35 cellular contexts compared by ENCODE assay signal in genomic region chr20:31452575-31452974, GRCh38. TPM values are rescaled to one million over a fixed set of nuclear protein-coding genes. Genes with fewer than 3 reads are reported as not detected.
"Had no signal": no experiment of that assay in that cellular context is flagged by ENCODE, and none has a peak within 500 bp of the region (broad histone marks: within the 10 kb centered on the region; RNA-seq: fewer than 3 reads in every experiment).

No MANE protein-coding gene starts in this region.

- DNase-seq: activated B cell treated with CpG ODN at 0.5 μM for 24 hours; activated CD4-positive, alpha-beta T cell treated with anti-CD3 and anti-CD28 coated beads, Interleukin-2, amount 50 U/mL, for 1 hour; activated CD8-positive, alpha-beta memory T cell treated with anti-CD3 and anti-CD28 coated beads, Interleukin-2, amount 10 ng/mL, durations not matched to agents 7 days and 5 days; activated CD8-positive, alpha-beta T cell treated with anti-CD3 and anti-CD28 coated beads for 36 hours; activated effector memory CD4-positive, alpha-beta T cell treated with Interleukin-2 at 50 U/mL for 16 hours; activated naive CD4-positive, alpha-beta T cell treated with anti-CD3 and anti-CD28 coated beads for 36 hours; activated naive CD8-positive, alpha-beta T cell treated with anti-CD3 and anti-CD28 coated beads for 36 hours; activated T-cell treated with anti-CD3 and anti-CD28 coated beads, Interleukin-2, amount 50 U/mL, for 72 hours; central memory CD4-positive, alpha-beta T cell; effector memory CD4-positive, alpha-beta T cell; heart left ventricle; hypothalamus; midbrain; natural killer cell; occipital lobe; stimulated activated CD4-positive, alpha-beta T cell treated with anti-CD3 and anti-CD28 coated beads, Interleukin-15, amount 100 ng/mL, for 24 hours; stimulated activated CD4-positive, alpha-beta T cell treated with anti-CD3 and anti-CD28 coated beads, Interleukin-2, amount 100 ng/mL, for 24 hours; stimulated activated naive B cell treated with anti-CD40 and anti-IgM and Interleukin-4, amounts not matched to agents 10 μg/mL and 1 μg/mL and 100 μg/mL, for 72 hours; stomach; T-cell; transverse colon had no signal

- H3K4me1 Mint-ChIP-seq: activated B cell treated with CpG ODN at 0.5 μM for 24 hours; activated CD8-positive, alpha-beta memory T cell treated with anti-CD3 and anti-CD28 coated beads, Interleukin-2, amount 10 ng/mL, durations not matched to agents 7 days and 5 days; activated naive CD8-positive, alpha-beta T cell treated with anti-CD3 and anti-CD28 coated beads for 36 hours; memory B cell; natural killer cell; neural progenitor cell; T-cell had no signal

- FAIRE-seq: colon, urothelium cell line had no signal

- ATAC-seq: activated CD8-positive, alpha-beta memory T cell treated with anti-CD3 and anti-CD28 coated beads, Interleukin-2, amount 10 ng/mL, durations not matched to agents 7 days and 5 days; activated CD8-positive, alpha-beta T cell treated with anti-CD3 and anti-CD28 coated beads for 36 hours; activated T-cell treated with anti-CD3 and anti-CD28 coated beads, Interleukin-2, amount 50 U/mL, for 72 hours; natural killer cell; stimulated activated naive B cell treated with anti-CD40 and anti-IgM and Interleukin-4, amounts not matched to agents 10 μg/mL and 1 μg/mL and 100 μg/mL, for 72 hours; T-cell had no signal

- H3K79me2 ChIP-seq: parathyroid adenoma had no signal

- H3K9me3 Mint-ChIP-seq: activated B cell treated with CpG ODN at 0.5 μM for 24 hours; activated naive CD4-positive, alpha-beta T cell treated with anti-CD3 and anti-CD28 coated beads for 36 hours; natural killer cell; T-cell had no signal

- H3K36me3 ChIP-seq: heart left ventricle, neural progenitor cell, right atrium auricular region, stomach, suprapubic skin, transverse colon had no signal

- H3K27me3 ChIP-seq: neural progenitor cell, right atrium auricular region, suprapubic skin had no signal

- H3K36me3 Mint-ChIP-seq: activated CD8-positive, alpha-beta memory T cell treated with anti-CD3 and anti-CD28 coated beads, Interleukin-2, amount 10 ng/mL, durations not matched to agents 7 days and 5 days; activated naive CD8-positive, alpha-beta T cell treated with anti-CD3 and anti-CD28 coated beads for 36 hours; memory B cell; natural killer cell; neural progenitor cell; stimulated activated naive B cell treated with anti-CD40 and anti-IgM and Interleukin-4, amounts not matched to agents 10 μg/mL and 1 μg/mL and 100 μg/mL, for 72 hours; T-cell had no signal

- H3K9ac ChIP-seq: neural progenitor cell, parathyroid adenoma had no signal

- H2AFZ ChIP-seq: neural progenitor cell, parathyroid adenoma had no signal

- H3K4me1 ChIP-seq: neural progenitor cell, parathyroid adenoma, right atrium auricular region, stomach, suprapubic skin, transverse colon had no signal

- H3K4me2 ChIP-seq: neural progenitor cell had no signal

- H3K4me3 ChIP-seq: heart left ventricle, neural progenitor cell, right atrium auricular region, stomach, suprapubic skin, transverse colon had no signal

- H3K27ac ChIP-seq: heart left ventricle, neural progenitor cell, parathyroid adenoma, right atrium auricular region, stomach, suprapubic skin, transverse colon had no signal

- H3K9me3 ChIP-seq: right atrium auricular region, stomach, suprapubic skin, transverse colon had no signal

- H3K4me3 Mint-ChIP-seq: activated B cell treated with CpG ODN at 0.5 μM for 24 hours; activated CD8-positive, alpha-beta memory T cell treated with anti-CD3 and anti-CD28 coated beads, Interleukin-2, amount 10 ng/mL, durations not matched to agents 7 days and 5 days; activated CD8-positive, alpha-beta T cell treated with anti-CD3 and anti-CD28 coated beads for 36 hours; activated naive CD4-positive, alpha-beta T cell treated with anti-CD3 and anti-CD28 coated beads for 36 hours; activated naive CD8-positive, alpha-beta T cell treated with anti-CD3 and anti-CD28 coated beads for 36 hours; activated T-cell treated with anti-CD3 and anti-CD28 coated beads, Interleukin-2, amount 50 U/mL, for 72 hours; memory B cell; natural killer cell; neural progenitor cell; stimulated activated naive B cell treated with anti-CD40 and anti-IgM and Interleukin-4, amounts not matched to agents 10 μg/mL and 1 μg/mL and 100 μg/mL, for 72 hours; T-cell had no signal

RNA-seq across cellular contexts. Expression of gene DEFB123, which starts 12.1 kb away (rescaled TPM):
- total RNA-seq: activated B cell treated with CpG ODN at 0.5 μM for 24 hours; activated CD8-positive, alpha-beta memory T cell treated with anti-CD3 and anti-CD28 coated beads, Interleukin-2, amount 10 ng/mL, durations not matched to agents 7 days and 5 days; activated CD8-positive, alpha-beta T cell treated with anti-CD3 and anti-CD28 coated beads for 36 hours; activated naive CD4-positive, alpha-beta T cell treated with anti-CD3 and anti-CD28 coated beads for 36 hours; activated naive CD8-positive, alpha-beta T cell treated with anti-CD3 and anti-CD28 coated beads for 36 hours; activated T-cell treated with anti-CD3 and anti-CD28 coated beads, Interleukin-2, amount 50 U/mL, for 72 hours; dermis microvascular lymphatic vessel endothelial cell; epithelial cell of proximal tubule; fibroblast of villous mesenchyme; heart left ventricle; kidney epithelial cell; lower leg skin; natural killer cell; occipital lobe; pulmonary artery endothelial cell; right atrium auricular region; stomach; suprapubic skin; T-cell; T-helper 2 cell treated with Interferon-gamma antibody and Interleukin-4, amounts not matched to agents 100 ng/mL and 5 ng/mL, for 36 hours; transverse colon had no signal
- polyA plus RNA-seq: heart left ventricle, stomach had no signal

RNA-seq across cellular contexts. Expression of gene DEFB124, which starts 22.4 kb away (rescaled TPM):
- total RNA-seq: activated B cell treated with CpG ODN at 0.5 μM for 24 hours; activated CD8-positive, alpha-beta memory T cell treated with anti-CD3 and anti-CD28 coated beads, Interleukin-2, amount 10 ng/mL, durations not matched to agents 7 days and 5 days; activated CD8-positive, alpha-beta T cell treated with anti-CD3 and anti-CD28 coated beads for 36 hours; activated naive CD4-positive, alpha-beta T cell treated with anti-CD3 and anti-CD28 coated beads for 36 hours; activated naive CD8-positive, alpha-beta T cell treated with anti-CD3 and anti-CD28 coated beads for 36 hours; activated T-cell treated with anti-CD3 and anti-CD28 coated beads, Interleukin-2, amount 50 U/mL, for 72 hours; dermis microvascular lymphatic vessel endothelial cell; epithelial cell of proximal tubule; fibroblast of villous mesenchyme; heart left ventricle; kidney epithelial cell; lower leg skin; natural killer cell; occipital lobe; pulmonary artery endothelial cell; right atrium auricular region; suprapubic skin; T-cell; T-helper 2 cell treated with Interferon-gamma antibody and Interleukin-4, amounts not matched to agents 100 ng/mL and 5 ng/mL, for 36 hours; transverse colon had no signal

RNA-seq across cellular contexts. Expression of gene REM1, which starts 22.5 kb away (rescaled TPM):
- total RNA-seq: activated B cell treated with CpG ODN at 0.5 μM for 24 hours; activated CD8-positive, alpha-beta memory T cell treated with anti-CD3 and anti-CD28 coated beads, Interleukin-2, amount 10 ng/mL, durations not matched to agents 7 days and 5 days; activated CD8-positive, alpha-beta T cell treated with anti-CD3 and anti-CD28 coated beads for 36 hours; activated naive CD4-positive, alpha-beta T cell treated with anti-CD3 and anti-CD28 coated beads for 36 hours; activated naive CD8-positive, alpha-beta T cell treated with anti-CD3 and anti-CD28 coated beads for 36 hours; activated T-cell treated with anti-CD3 and anti-CD28 coated beads, Interleukin-2, amount 50 U/mL, for 72 hours; dermis microvascular lymphatic vessel endothelial cell; epithelial cell of proximal tubule; fibroblast of villous mesenchyme; kidney epithelial cell; natural killer cell; occipital lobe; pulmonary artery endothelial cell; T-cell; T-helper 2 cell treated with Interferon-gamma antibody and Interleukin-4, amounts not matched to agents 100 ng/mL and 5 ng/mL, for 36 hours had no signal

RNA-seq across cellular contexts. Expression of gene DEFB121, which starts 46.6 kb away (rescaled TPM):
- total RNA-seq: activated B cell treated with CpG ODN at 0.5 μM for 24 hours; activated CD8-positive, alpha-beta memory T cell treated with anti-CD3 and anti-CD28 coated beads, Interleukin-2, amount 10 ng/mL, durations not matched to agents 7 days and 5 days; activated CD8-positive, alpha-beta T cell treated with anti-CD3 and anti-CD28 coated beads for 36 hours; activated naive CD4-positive, alpha-beta T cell treated with anti-CD3 and anti-CD28 coated beads for 36 hours; activated naive CD8-positive, alpha-beta T cell treated with anti-CD3 and anti-CD28 coated beads for 36 hours; activated T-cell treated with anti-CD3 and anti-CD28 coated beads, Interleukin-2, amount 50 U/mL, for 72 hours; dermis microvascular lymphatic vessel endothelial cell; epithelial cell of proximal tubule; fibroblast of villous mesenchyme; heart left ventricle; kidney epithelial cell; lower leg skin; natural killer cell; occipital lobe; pulmonary artery endothelial cell; right atrium auricular region; stomach; suprapubic skin; T-cell; T-helper 2 cell treated with Interferon-gamma antibody and Interleukin-4, amounts not matched to agents 100 ng/mL and 5 ng/mL, for 36 hours; transverse colon had no signal
- polyA plus RNA-seq: heart left ventricle, stomach had no signal
